In the genomic region with DNA sequence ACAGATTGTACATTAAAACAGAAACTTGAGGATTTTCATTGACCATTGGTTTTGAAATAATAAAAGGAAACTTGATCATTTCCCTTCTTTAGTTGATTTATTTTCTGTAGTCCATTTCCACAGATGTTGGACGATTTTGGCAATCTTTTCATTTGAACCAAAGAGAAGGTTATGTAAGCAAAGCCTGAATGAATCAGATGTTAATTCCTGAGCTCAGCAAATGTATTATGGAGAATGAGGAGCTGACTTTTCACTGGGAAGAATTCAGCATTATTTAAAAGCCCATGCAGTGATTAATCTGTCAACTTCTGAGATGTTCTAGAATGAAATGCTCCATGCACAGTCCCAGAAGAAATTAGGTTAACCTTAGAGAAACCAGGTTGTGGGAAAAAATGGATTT, we compare ENCODE assay signal across 1 cellular context.
TF ChIP-seq lines count a peak whose summit lies in the region.

No MANE protein-coding gene starts in this region.

TF ChIP-seq in IMR-90, 13 proteins besides CTCF, POLR2A, EP300 and RAD21 (continued from another document):
- TF ChIP-seq USF2 (IDR thresholded peaks at IDR 0.05; ENCODE audit: low read depth, low read length) (no peak), MAFK (IDR thresholded peaks at IDR 0.05; ENCODE audit: low read depth, low read length) (no peak), MXI1 (IDR thresholded peaks at IDR 0.05; ENCODE audit: borderline replicate concordance, low read depth, low read length) (no peak), RFX5 (IDR thresholded peaks at IDR 0.05; ENCODE audit: low read depth, low read length) (no peak)
